8 cellular contexts compared by ENCODE assay signal in genomic region chrX:150482537-150483217, GRCh38.
DNase-seq lines count a peak whose midpoint lies in the region; ATAC-seq and TF ChIP-seq lines count a peak whose summit lies in the region.

No MANE protein-coding gene starts in this region.

- in situ Hi-C loops in brain microvascular endothelial cell (cut with HindIII; ENCODE audit: low pct_ligation_motif_present, low sequenced_read_pairs) = no loop called here
- in situ Hi-C loops in GM13977 (cut with MboI; ENCODE audit: low pct_unique_long_range_greater_than_20kb, low sequenced_read_pairs, unreplicated experiment) = no loop called here

- H4K20me1 ChIP-seq in HCT116 (ENCODE audit: insufficient read depth) (no peaks in the 10 kb centered on the region), PC-9 (ENCODE audit: insufficient read depth) (no peaks in the 10 kb centered on the region)

- H3K4me2 ChIP-seq in HCT116 (ENCODE audit: low read length) = peak overlapping the region; percentile 41
- peak overlapping the region; percentile 44 for H3K4me2 ChIP-seq in PC-9

- no peak overlapping the region for H2AFZ ChIP-seq in HCT116 (ENCODE audit: low read depth, low read length, poor library complexity, severe bottlenecking)
- no peak overlapping the region for H2AFZ ChIP-seq in PC-9

- no peak overlapping the region for H3K9ac ChIP-seq in HCT116 (ENCODE audit: low read length)

- RAD21 ChIA-PET in HCT116 (lab: Charles Lee; ENCODE audit: low non-redundant PET in 1 of 2, low total read pairs in 2 of 2, uncharacterized antibody in 2 of 2, unreplicated experiment in 2 of 2) = no interaction called here

- BruUV-seq in HCT116 (replicated peaks; lab: Mats Ljungman, UMichigan) = no TSS peak
- no TSS peak for BruUV-seq in PC-9 (replicated peaks; lab: Mats Ljungman, UMichigan)

- peak; percentile 90 for ATAC-seq in HCT116

- H3K27ac ChIP-seq in HCT116 (ENCODE audit: low read depth, low read length) = no peak overlapping the region
- 0 out of 2 replicates have a peak overlapping the region, but pooled peaks have one; percentile 1 for H3K27ac ChIP-seq in PC-9
- H3K27ac ChIP-seq in brain microvascular endothelial cell = no peak overlapping the region
- H3K27ac ChIP-seq in substantia nigra (ENCODE audit: low read depth, low read length, poor library complexity, severe bottlenecking) = no peak overlapping the region

- H3K27me3 ChIP-seq in HCT116 (ENCODE audit: insufficient read depth, low read length) (no peaks in the 10 kb centered on the region), PC-9 (ENCODE audit: insufficient read depth, low read depth) (no peaks in the 10 kb centered on the region), brain microvascular endothelial cell (replicated peaks) (no peaks in the 10 kb centered on the region)

- H3K4me1 ChIP-seq in HCT116 (ENCODE audit: control insufficient read depth in 1 of 2, insufficient read depth in 2 of 2, low read length in 2 of 2) (peaks cover 3 to 16% of the 10 kb centered on the region in 2 experiments; a peak in 3 of 4 replicates), PC-9 (replicated peaks; ENCODE audit: insufficient read depth) (peaks cover 17% of the 10 kb centered on the region)

- no peaks in the 10 kb centered on the region for H3K9me3 ChIP-seq in HCT116 (ENCODE audit: control insufficient read depth in 1 of 2, insufficient read depth in 1 of 2, low read depth in 1 of 2, low read length in 2 of 2)
- H3K9me3 ChIP-seq in PC-9 (ENCODE audit: insufficient read depth, low read depth) = no peaks in the 10 kb centered on the region

- peak; percentile 23 for DNase-seq in ELF-1 (ENCODE audit: low read depth, low spot score)
- peak; percentile 51 for DNase-seq in HCT116 (ENCODE audit: low read depth, low spot score)
- DNase-seq in PC-9 = peak; percentile 51 to 88
- DNase-seq in brain microvascular endothelial cell = peak; percentile 70
- DNase-seq in stimulated activated CD4-positive, alpha-beta T cell treated with anti-CD3 and anti-CD28 coated beads, Interleukin-2, amount 100 ng/mL, for 4 hours (ENCODE audit: low read depth) = peak; percentile 57
- no peak for DNase-seq in COR-L47 (lab: John Stamatoyannopoulos, UW)
- no peak for DNase-seq in substantia nigra (lab: John Stamatoyannopoulos, UW)
- DNase-seq in GM13977 (ENCODE audit: low spot score) = no peak

- no peaks in the 10 kb centered on the region for H3K79me2 ChIP-seq in HCT116 (ENCODE audit: insufficient read depth, low read length)
- H3K79me2 ChIP-seq in PC-9 (ENCODE audit: low read depth) = no peaks in the 10 kb centered on the region

- no peak for TF ChIP-seq POLR2A in HCT116 (IDR thresholded peaks at IDR 0.05; ENCODE audit: borderline replicate concordance, extremely low read depth, insufficient read depth, insufficient read length)

- no peaks in the 10 kb centered on the region for H3K9me2 ChIP-seq in HCT116 (ENCODE audit: insufficient read depth)
- H3K9me2 ChIP-seq in PC-9 (ENCODE audit: insufficient read depth) = no peaks in the 10 kb centered on the region

- TF ChIP-seq CTCF in HCT116 (IDR thresholded peaks at IDR 0.05 in 2 of 3, conservative IDR thresholded peaks at IDR 0.05 in 1 of 3; ENCODE audit: borderline replicate concordance in 1 of 3, insufficient read depth in 1 of 3, low read depth in 2 of 3, low read length in 2 of 3) (no peak), PC-9 (conservative IDR thresholded peaks at IDR 0.05) (no peak), brain microvascular endothelial cell (IDR thresholded peaks at IDR 0.05; ENCODE audit: low read depth, low read length, missing control alignments) (no peak), GM13977 (IDR thresholded peaks at IDR 0.05; ENCODE audit: extremely low read depth, insufficient read depth, missing control alignments) (no peak)

- intact Hi-C loops in HCT116 (cut with micrococcal nuclease) (no loop called here), PC-9 (cut with micrococcal nuclease; ENCODE audit: unreplicated experiment) (loop anchor here (5.0 to 10.0 kb wide), 2 partner anchors 280 to 338 kb away; no protein-coding TSS in a partner anchor)

- H3F3A ChIP-seq in PC-9 (ENCODE audit: insufficient read depth, low read depth) = peaks cover 18% of the 10 kb centered on the region

- CTCF ChIA-PET in HCT116 (lab: Charles Lee) (interaction anchor here (1.0 kb wide), 1 partner anchor 119 kb away, joined by 3 read pairs; the partner anchor contains the start of gene MAMLD1), PC-9 (lab: Charles Lee) (interaction anchor here (0.6 to 0.7 kb wide), 3 partner anchors 73 to 156 kb away, joined by 3 read pairs; no protein-coding TSS in a partner anchor)

- no peak overlapping the region for H3K4me3 ChIP-seq in HCT116 (replicated peaks in 1 of 2; ENCODE audit: low read depth in 1 of 2, low read length in 2 of 2)
- no peak overlapping the region for H3K4me3 ChIP-seq in PC-9
- H3K4me3 ChIP-seq in brain microvascular endothelial cell (ENCODE audit: low read depth, low read length) = no peak overlapping the region

- H3K36me3 ChIP-seq in HCT116 (ENCODE audit: control insufficient read depth in 1 of 2, insufficient read depth in 2 of 2, low read length in 2 of 2) = no peaks in the 10 kb centered on the region
- no peaks in the 10 kb centered on the region for H3K36me3 ChIP-seq in PC-9 (ENCODE audit: low read depth)
- no peaks in the 10 kb centered on the region for H3K36me3 ChIP-seq in brain microvascular endothelial cell (replicated peaks)

- no peak for TF ChIP-seq RAD21 in HCT116 (IDR thresholded peaks at IDR 0.05; ENCODE audit: low read depth)

- POLR2A ChIA-PET in HCT116 (lab: Charles Lee) (interaction anchor here (1.0 kb wide), 1 partner anchor 117 kb away, joined by 3 read pairs; no protein-coding TSS in a partner anchor), PC-9 (lab: Charles Lee; ENCODE audit: unreplicated experiment) (no interaction called here)

TF ChIP-seq in HCT116, 20 proteins besides CTCF, POLR2A, EP300 and RAD21 (continues in another document):
- TF ChIP-seq YY1 (IDR thresholded peaks at IDR 0.05; ENCODE audit: extremely low read depth, insufficient replicate concordance, low read depth, low read length) (no peak), REST (IDR thresholded peaks at IDR 0.05; ENCODE audit: low read depth) (no peak), EZH2phosphoT487 (IDR thresholded peaks at IDR 0.05; ENCODE audit: borderline replicate concordance) (no peak), POLR2AphosphoS5 (IDR thresholded peaks at IDR 0.05; ENCODE audit: low read depth, low read length) (no peak), MAX (IDR thresholded peaks at IDR 0.05) (0 out of 2 replicates have a peak, but pooled peaks have one; percentile 22), SRF (IDR thresholded peaks at IDR 0.05; ENCODE audit: low read depth) (0 out of 2 replicates have a peak, but pooled peaks have one; percentile 20), FOSL1 (IDR thresholded peaks at IDR 0.05; ENCODE audit: low read depth) (peak; percentile 78), JUND (IDR thresholded peaks at IDR 0.05) (peak; percentile 69), ATF3 (IDR thresholded peaks at IDR 0.05) (no peak), ZFX (IDR thresholded peaks at IDR 0.05) (no peak), CEBPB (IDR thresholded peaks at IDR 0.05; ENCODE audit: low read depth) (no peak), SP1 (IDR thresholded peaks at IDR 0.05; ENCODE audit: low read depth) (peak; percentile 42)
- TF ChIP-seq, protein P1, sequence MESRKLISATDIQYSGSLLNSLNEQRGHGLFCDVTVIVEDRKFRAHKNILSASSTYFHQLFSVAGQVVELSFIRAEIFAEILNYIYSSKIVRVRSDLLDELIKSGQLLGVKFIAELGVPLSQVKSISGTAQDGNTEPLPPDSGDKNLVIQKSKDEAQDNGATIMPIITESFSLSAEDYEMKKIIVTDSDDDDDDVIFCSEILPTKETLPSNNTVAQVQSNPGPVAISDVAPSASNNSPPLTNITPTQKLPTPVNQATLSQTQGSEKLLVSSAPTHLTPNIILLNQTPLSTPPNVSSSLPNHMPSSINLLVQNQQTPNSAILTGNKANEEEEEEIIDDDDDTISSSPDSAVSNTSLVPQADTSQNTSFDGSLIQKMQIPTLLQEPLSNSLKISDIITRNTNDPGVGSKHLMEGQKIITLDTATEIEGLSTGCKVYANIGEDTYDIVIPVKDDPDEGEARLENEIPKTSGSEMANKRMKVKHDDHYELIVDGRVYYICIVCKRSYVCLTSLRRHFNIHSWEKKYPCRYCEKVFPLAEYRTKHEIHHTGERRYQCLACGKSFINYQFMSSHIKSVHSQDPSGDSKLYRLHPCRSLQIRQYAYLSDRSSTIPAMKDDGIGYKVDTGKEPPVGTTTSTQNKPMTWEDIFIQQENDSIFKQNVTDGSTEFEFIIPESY (IDR thresholded peaks at IDR 0.05; ENCODE audit: extremely low read depth, insufficient replicate concordance, low read length) = no peak

Comparison
In these comparisons a context has a peak if more than half of its experiments do, and no peak if none do; other contexts are left out.
1. DNase-seq: peak in ELF-1 (single experiment), HCT116 (single experiment), PC-9 (2 of 2), brain microvascular endothelial cell (single experiment) and stimulated activated CD4-positive, alpha-beta T cell treated with anti-CD3 and anti-CD28 coated beads, Interleukin-2, amount 100 ng/mL, for 4 hours (single experiment); none in COR-L47 (single experiment), substantia nigra (0 of 49) and GM13977 (single experiment).